In genomic region chr19:52566121-52566520, GRCh38 we compare ENCODE assay signal across 20 cellular contexts.
"Had no signal": no experiment of that assay in that cellular context is flagged by ENCODE, and none has a peak within 500 bp of the region (broad histone marks: within the 10 kb centered on the region; RNA-seq: fewer than 3 reads in every experiment).

No MANE protein-coding gene starts in this region.

- DNase-seq: effector memory CD4-positive, alpha-beta T cell; heart left ventricle; hippocampal formation; left ventricle myocardium superior; natural killer cell; occipital lobe; ovary; posterior cingulate gyrus; psoas muscle; right cardiac atrium; sigmoid colon; spleen; stimulated activated naive B cell treated with anti-CD40 and anti-IgM and Interleukin-4, amounts not matched to agents 10 μg/mL and 1 μg/mL and 100 μg/mL, for 72 hours; upper lobe of left lung had no signal

- ATAC-seq: gastroesophageal sphincter; heart left ventricle; left ventricle myocardium superior; natural killer cell; psoas muscle; right cardiac atrium; stimulated activated naive B cell treated with anti-CD40 and anti-IgM and Interleukin-4, amounts not matched to agents 10 μg/mL and 1 μg/mL and 100 μg/mL, for 72 hours had no signal

- H3K9me3 ChIP-seq: gastroesophageal sphincter had no signal

- H3K4me3 ChIP-seq: coronary artery, gastroesophageal sphincter, heart left ventricle, lung, ovary, psoas muscle, sigmoid colon, spleen, thoracic aorta, tibial nerve, upper lobe of left lung had no signal

- H3K27me3 ChIP-seq: foreskin keratinocyte, gastroesophageal sphincter, heart left ventricle, ovary, sigmoid colon, spleen, tibial nerve, upper lobe of left lung had no signal

- H3K27ac ChIP-seq: coronary artery, foreskin keratinocyte, gastroesophageal sphincter, heart left ventricle, ovary, psoas muscle, sigmoid colon, spleen, thoracic aorta, tibial nerve, upper lobe of left lung had no signal

- H3K36me3 ChIP-seq: ovary had no signal

- H3K4me1 ChIP-seq: foreskin keratinocyte, psoas muscle had no signal
